Comparison of ENCODE assay signal across 13 cellular contexts in the genomic region with DNA sequence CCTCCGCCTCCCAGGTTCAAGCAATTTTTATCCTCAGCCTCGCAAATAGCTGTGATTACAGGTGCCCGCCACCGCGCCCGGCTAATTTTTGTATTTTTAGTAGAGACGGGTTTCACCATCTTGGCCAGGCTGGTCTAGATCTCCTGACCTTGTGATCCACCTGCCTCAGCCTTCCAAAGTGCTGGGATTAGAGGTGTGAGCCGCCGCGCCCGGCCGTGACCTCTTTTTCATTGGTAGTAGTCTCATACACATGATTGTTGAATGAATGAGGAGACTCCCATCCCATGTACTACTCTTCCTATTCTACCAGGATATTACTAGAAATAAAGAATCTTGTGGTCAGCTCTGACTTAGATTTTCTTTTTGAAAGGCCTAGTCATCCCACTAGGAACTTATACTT.
"Had no signal": no experiment of that assay in that cellular context is flagged by ENCODE, and none has a peak within 500 bp of the region (broad histone marks: within the 10 kb centered on the region; RNA-seq: fewer than 3 reads in every experiment).

No MANE protein-coding gene starts in this region.

- H3K27me3 Mint-ChIP-seq: dendritic cell treated with granulocyte-macrophage colony-stimulating factor and Interleukin-4, amounts not matched to agents 40 ng/mL and 50 ng/mL, for 4 days had no signal

- H3K36me3 ChIP-seq: brain microvascular endothelial cell, left ventricle myocardium inferior, neural progenitor cell, thyroid gland, WERI-Rb-1 had no signal

- H3K9me3 ChIP-seq: left ventricle myocardium inferior, thyroid gland had no signal

- H2AFZ ChIP-seq: hepatocyte, neural progenitor cell, parathyroid adenoma had no signal

- H3K4me2 ChIP-seq: hepatocyte, neural progenitor cell had no signal

- DNase-seq: activated CD4-positive, alpha-beta T cell treated with anti-CD3 and anti-CD28 coated beads for 48 hours; activated naive CD4-positive, alpha-beta T cell treated with anti-CD3 and anti-CD28 coated beads, Interleukin-2, amount 50 U/mL, for 16 hours; brain microvascular endothelial cell; kidney; left ventricle myocardium inferior; mesendoderm; stimulated activated CD4-positive, alpha-beta T cell treated with anti-CD3 and anti-CD28 coated beads, Interleukin-2, amount 100 ng/mL, for 48 hours; thyroid gland; WERI-Rb-1 had no signal

- H3K9ac ChIP-seq: neural progenitor cell, parathyroid adenoma had no signal

- H3K4me1 Mint-ChIP-seq: neural progenitor cell had no signal

- H3K4me3 ChIP-seq: hepatocyte, left ventricle myocardium inferior, neural progenitor cell, thyroid gland had no signal

- H3K36me3 Mint-ChIP-seq: neural progenitor cell had no signal

- H3K79me2 ChIP-seq: parathyroid adenoma had no signal

- H3K27ac Mint-ChIP-seq: dendritic cell treated with granulocyte-macrophage colony-stimulating factor and Interleukin-4, amounts not matched to agents 40 ng/mL and 50 ng/mL, for 4 days; neural progenitor cell had no signal

- H3K27me3 ChIP-seq: brain microvascular endothelial cell, hepatocyte, neural progenitor cell, thyroid gland had no signal

- H3K4me1 ChIP-seq: left ventricle myocardium inferior, neural progenitor cell, parathyroid adenoma, thyroid gland had no signal

- H3K27ac ChIP-seq: brain microvascular endothelial cell, hepatocyte, left ventricle myocardium inferior, neural progenitor cell, parathyroid adenoma, thyroid gland, WERI-Rb-1 had no signal

- H3K9me3 Mint-ChIP-seq: dendritic cell treated with granulocyte-macrophage colony-stimulating factor and Interleukin-4, amounts not matched to agents 40 ng/mL and 50 ng/mL, for 4 days; neural progenitor cell had no signal

- H3K4me3 Mint-ChIP-seq: dendritic cell treated with granulocyte-macrophage colony-stimulating factor and Interleukin-4, amounts not matched to agents 40 ng/mL and 50 ng/mL, for 4 days; neural progenitor cell had no signal
